In genomic region chr14:93969082-93969828, GRCh38 we compare ENCODE assay signal across 12 cellular contexts. TPM values are rescaled to one million over a fixed set of nuclear protein-coding genes. Genes with fewer than 3 reads are reported as not detected.
A peak's percentile ranks its signal among the peaks of the same experiment; 100 is the strongest.
DNase-seq lines count a peak whose midpoint lies in the region; ATAC-seq and TF ChIP-seq lines count a peak whose summit lies in the region.
"Had no signal": no experiment of that assay in that cellular context is flagged by ENCODE, and none has a peak within 500 bp of the region (broad histone marks: within the 10 kb centered on the region; RNA-seq: fewer than 3 reads in every experiment).

No MANE protein-coding gene starts in this region.

- TF ChIP-seq CTCF in OCI-LY3 (IDR thresholded peaks at IDR 0.05; ENCODE audit: low read depth, low read length) (no peak), uterus (IDR thresholded peaks at IDR 0.05) (no peak)

- no peaks in the 10 kb centered on the region for H3K9me3 Mint-ChIP-seq in activated naive CD4-positive, alpha-beta T cell treated with anti-CD3 and anti-CD28 coated beads, Interleukin-2, amount 50 U/mL, for 24 hours

- TF ChIP-seq POLR2A in uterus (IDR thresholded peaks at IDR 0.05): no peak

- H2AFZ ChIP-seq in OCI-LY3 (ENCODE audit: low read depth, low read length): no peak overlapping the region

- peak overlapping the region; percentile 43 for H3K27ac Mint-ChIP-seq in activated naive CD4-positive, alpha-beta T cell treated with anti-CD3 and anti-CD28 coated beads, Interleukin-2, amount 50 U/mL, for 24 hours

- DNase-seq in activated naive CD4-positive, alpha-beta T cell (lab: John Stamatoyannopoulos, UW): no peak
- no peak for DNase-seq in left ventricle myocardium superior
- no peak for DNase-seq in uterus
- no peak for DNase-seq in stimulated activated naive CD4-positive, alpha-beta T cell (lab: John Stamatoyannopoulos, UW)
- DNase-seq in RPMI8226: no peak
- DNase-seq: brain microvascular endothelial cell; naive thymus-derived CD8-positive, alpha-beta T cell; NCI-H69 had no signal

- H3K4me2 ChIP-seq in OCI-LY3 (ENCODE audit: low read length): peak overlapping the region; percentile 81

- H3K27me3 ChIP-seq in OCI-LY3 (ENCODE audit: low read depth, low read length) (peaks cover 30% of the 10 kb centered on the region), uterus (no peaks in the 10 kb centered on the region)

- no peaks in the 10 kb centered on the region for H3K36me3 Mint-ChIP-seq in activated naive CD4-positive, alpha-beta T cell treated with anti-CD3 and anti-CD28 coated beads, Interleukin-2, amount 50 U/mL, for 24 hours
- H3K36me3 Mint-ChIP-seq: naive thymus-derived CD8-positive, alpha-beta T cell had no signal

- no peaks in the 10 kb centered on the region for H3K27me3 Mint-ChIP-seq in activated naive CD4-positive, alpha-beta T cell treated with anti-CD3 and anti-CD28 coated beads, Interleukin-2, amount 50 U/mL, for 24 hours

- H3K4me1 ChIP-seq in OCI-LY3 (ENCODE audit: low read length) (peaks cover 94% of the 10 kb centered on the region), uterus (peaks cover 0 to 11% of the 10 kb centered on the region in 2 donors)

- H3K9me3 ChIP-seq in OCI-LY3 (ENCODE audit: insufficient read depth, low read length): no peaks in the 10 kb centered on the region
- H3K9me3 ChIP-seq in uterus: no peaks in the 10 kb centered on the region

- intact Hi-C loops in left ventricle myocardium superior (cut with micrococcal nuclease): no loop called here
- intact Hi-C loops in uterus (cut with DNase I; ENCODE audit: low total_unique reads): no loop called here

- no peaks in the 10 kb centered on the region for H3K79me2 ChIP-seq in OCI-LY3 (ENCODE audit: low read length)

- H3K4me1 Mint-ChIP-seq in activated naive CD4-positive, alpha-beta T cell treated with anti-CD3 and anti-CD28 coated beads, Interleukin-2, amount 50 U/mL, for 24 hours: peaks cover 35% of the 10 kb centered on the region

- H3K36me3 ChIP-seq in OCI-LY3 (replicated peaks; ENCODE audit: low read depth, low read length) (no peaks in the 10 kb centered on the region), uterus (no peaks in the 10 kb centered on the region)
- H3K36me3 ChIP-seq: brain microvascular endothelial cell had no signal

- ATAC-seq in left ventricle myocardium superior: peak; percentile 34
- no peak for ATAC-seq in HG03039 (IDR thresholded peaks at IDR 0.05; ENCODE audit: unreplicated experiment)
- ATAC-seq: naive thymus-derived CD8-positive, alpha-beta T cell had no signal

- H3K4me3 ChIP-seq in OCI-LY3 (ENCODE audit: low read length) (no peak overlapping the region), uterus (no peak overlapping the region)

- peak overlapping the region; percentile 83 for H3K27ac ChIP-seq in OCI-LY3 (ENCODE audit: low read length)
- H3K27ac ChIP-seq in uterus: peak overlapping the region; percentile 26 to 34
- H3K27ac ChIP-seq: brain microvascular endothelial cell had no signal

- no peaks in the 10 kb centered on the region for H4K20me1 ChIP-seq in OCI-LY3 (ENCODE audit: insufficient read depth, low read length)

- H3K4me3 Mint-ChIP-seq in activated naive CD4-positive, alpha-beta T cell treated with anti-CD3 and anti-CD28 coated beads, Interleukin-2, amount 50 U/mL, for 24 hours: no peak overlapping the region

- H3K9ac ChIP-seq in OCI-LY3 (ENCODE audit: low read length): peak overlapping the region; percentile 77; the same call in 1 of the 2 replicates

RNA-seq across cellular contexts. Expression of gene ASB2, which starts 7.1 kb away (rescaled TPM):
- total RNA-seq in left ventricle myocardium superior (268 TPM), uterus (10 to 100 TPM; 11.8 to 84.1 (median 21.0) TPM)
- total RNA-seq: endothelial cell of umbilical vein had no signal

RNA-seq across cellular contexts. Expression of gene CCDC197, which starts 27.8 kb away (rescaled TPM):
- total RNA-seq in left ventricle myocardium superior (0.74 TPM), uterus (not detected)
- total RNA-seq: endothelial cell of umbilical vein; naive thymus-derived CD8-positive, alpha-beta T cell had no signal

RNA-seq across cellular contexts. Expression of gene FAM181A, which starts 42.1 kb away (rescaled TPM):
- total RNA-seq in left ventricle myocardium superior (not detected), uterus (under 1 TPM in 1 of 4 donors, not detected in 3; 0.48 TPM)
- total RNA-seq: endothelial cell of umbilical vein; naive thymus-derived CD8-positive, alpha-beta T cell had no signal

RNA-seq across cellular contexts. Expression of gene OTUB2, which starts 56.9 kb away (rescaled TPM):
- total RNA-seq in left ventricle myocardium superior (0.52 TPM), uterus (1 to 10 TPM in 1 of 4 donors, under 1 TPM in 1, not detected in 2; 0.37 to 3.8 TPM)
